In the genomic region with DNA sequence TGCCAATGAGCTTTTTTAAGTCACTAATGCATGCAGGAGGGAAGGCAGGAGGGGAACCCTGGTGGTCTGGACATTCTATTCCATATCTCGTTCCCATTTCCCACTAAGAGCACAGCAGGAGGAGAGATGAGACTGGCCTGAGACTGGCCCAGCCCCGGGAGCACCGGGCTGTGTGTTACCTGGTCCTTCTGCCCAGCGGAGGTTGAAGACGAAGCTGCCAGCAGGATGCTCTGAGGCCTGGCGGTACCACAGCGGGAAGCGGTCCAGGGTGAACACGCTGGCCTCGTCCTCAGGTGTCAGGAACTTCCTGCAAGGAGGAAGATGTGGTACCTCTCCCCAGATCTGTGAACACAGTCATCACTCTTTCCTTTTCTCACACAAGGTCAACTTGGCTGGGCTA, we compare ENCODE assay signal across 20 cellular contexts. TPM values are rescaled to one million over a fixed set of nuclear protein-coding genes. Genes with fewer than 3 reads are reported as not detected.
DNase-seq lines count a peak whose midpoint lies in the region; ATAC-seq, FAIRE-seq and TF ChIP-seq lines count a peak whose summit lies in the region.
"Had no signal": no experiment of that assay in that cellular context is flagged by ENCODE, and none has a peak within 500 bp of the region (broad histone marks: within the 10 kb centered on the region; RNA-seq: fewer than 3 reads in every experiment).

No MANE protein-coding gene starts in this region.

- H2BK12ac ChIP-seq in trophoblast cell (ENCODE audit: low read length) = no peak overlapping the region

- intact Hi-C loops in kidney (cut with DNase I) = no loop called here

- H3K4me1 ChIP-seq in GM23338 (ENCODE audit: insufficient read depth) (peaks cover 9% of the 10 kb centered on the region), kidney (ENCODE audit: control insufficient read depth in 1 of 2, insufficient read depth in 1 of 2, low read depth in 1 of 2, low read length in 2 of 2) (no peaks in the 10 kb centered on the region), trophoblast cell (ENCODE audit: control insufficient read depth in 1 of 2, insufficient read depth in 2 of 2, low read length in 2 of 2) (no peaks in the 10 kb centered on the region)
- H3K4me1 ChIP-seq: HAP-1 had no signal

- no peaks in the 10 kb centered on the region for H3K9me2 ChIP-seq in GM23338 (ENCODE audit: insufficient read depth)
- H3K9me2 ChIP-seq: SK-N-SH had no signal

- WGBS in trophoblast cell (ENCODE audit: extremely low coverage, insufficient coverage, insufficient read length) = no CpG with 5 or more reads among the region's 10 CpGs

- peaks cover 5% of the 10 kb centered on the region for H3K27me3 Mint-ChIP-seq in GM23338 (ENCODE audit: insufficient read depth, low read depth, poor library complexity)

- no peak overlapping the region for H3K23ac ChIP-seq in trophoblast cell (ENCODE audit: low read length)

- no peaks in the 10 kb centered on the region for H4K20me1 ChIP-seq in GM23338 (replicated peaks; ENCODE audit: insufficient read depth)

- ATAC-seq in GM23338 (peak; percentile 17), HG03342 (IDR thresholded peaks at IDR 0.05; ENCODE audit: unreplicated experiment) (no peak)
- ATAC-seq: K562 had no signal

- H3K79me2 ChIP-seq in GM23338 (replicated peaks; ENCODE audit: insufficient read depth) (no peaks in the 10 kb centered on the region), trophoblast cell (ENCODE audit: control insufficient read depth, insufficient read depth, low read length, poor library complexity) (no peaks in the 10 kb centered on the region)

- no peak overlapping the region for H3K27ac ChIP-seq in GM23338 (ENCODE audit: low read depth)
- no peak overlapping the region for H3K27ac ChIP-seq in WERI-Rb-1
- H3K27ac ChIP-seq in kidney (ENCODE audit: low read depth in 2 of 2, low read length in 2 of 2) = no peak overlapping the region
- no peak overlapping the region for H3K27ac ChIP-seq in trophoblast cell (ENCODE audit: low read depth, low read length)

- no peaks in the 10 kb centered on the region for H3K27me3 ChIP-seq in GM23338 (ENCODE audit: insufficient read depth)
- H3K27me3 ChIP-seq in WERI-Rb-1 (ENCODE audit: insufficient read depth, low read depth, severe bottlenecking) = no peaks in the 10 kb centered on the region
- no peaks in the 10 kb centered on the region for H3K27me3 ChIP-seq in trophoblast cell (ENCODE audit: insufficient read depth, low read length)

- peaks cover 50% of the 10 kb centered on the region for H3K4me1 Mint-ChIP-seq in GM23338

- no peaks in the 10 kb centered on the region for H3K36me3 Mint-ChIP-seq in GM23338 (ENCODE audit: low read depth)

- FAIRE-seq in kidney (lab: Jason Lieb, UNC) = no peak
- FAIRE-seq: K562, RCC 7860 had no signal

- no peak overlapping the region for H2AK5ac ChIP-seq in trophoblast cell (ENCODE audit: low read length)

- H3K4me3 ChIP-seq in GM23338 = no peak overlapping the region
- no peak overlapping the region for H3K4me3 ChIP-seq in WERI-Rb-1 (ENCODE audit: low read depth, low read length)
- no peak overlapping the region for H3K4me3 ChIP-seq in kidney (ENCODE audit: low read length in 2 of 2)
- H3K4me3 ChIP-seq in trophoblast cell (ENCODE audit: low read depth, low read length) = peak overlapping the region; percentile 17
- H3K4me3 ChIP-seq: HAP-1, K562 had no signal

- no peaks in the 10 kb centered on the region for H3K9me3 Mint-ChIP-seq in GM23338

- no peak overlapping the region for H3K14ac ChIP-seq in trophoblast cell (ENCODE audit: low read length)

- H2BK120ac ChIP-seq in trophoblast cell (ENCODE audit: insufficient read depth, low read length, poor library complexity) = no peak overlapping the region

- no peaks in the 10 kb centered on the region for H3K79me1 ChIP-seq in trophoblast cell (ENCODE audit: low read length)

- no peak overlapping the region for H4K91ac ChIP-seq in trophoblast cell (ENCODE audit: low read depth, low read length)

- DNase-seq in GM23338 (ENCODE audit: low spot score) (peak; percentile 9), WERI-Rb-1 (peak; percentile 2), kidney (peak; percentile 38), trophoblast cell (no peak), germinal center (ENCODE audit: low spot score) (no peak), SIG-M5 treated with dmso at 0.1 percent for 504 hours (lab: John Stamatoyannopoulos, UW; ENCODE audit: unreplicated experiment) (no peak)
- no peak for DNase-seq in activated CD4-positive, alpha-beta T cell treated with anti-CD3 and anti-CD28 coated beads, Interleukin-2, amount 50 U/mL, for 1 hour
- DNase-seq: C1 segment of cervical spinal cord, DND-41, NCI-H2081, NCI-H748 treated with DMSO at 0.1 percent for 48 hours, SHP77, SK-N-SH had no signal

- H4K8ac ChIP-seq in trophoblast cell (ENCODE audit: low read depth, low read length) = no peak overlapping the region

- no peak overlapping the region for H3K4ac ChIP-seq in trophoblast cell (ENCODE audit: low read depth, low read length)

- H4K12ac ChIP-seq in trophoblast cell (ENCODE audit: low read depth, low read length) = no peak overlapping the region

- H2AFZ ChIP-seq in GM23338 = no peak overlapping the region
- H2AFZ ChIP-seq in trophoblast cell (ENCODE audit: insufficient read depth, low read length, poor library complexity) = no peak overlapping the region

- no peak overlapping the region for H2BK5ac ChIP-seq in trophoblast cell (ENCODE audit: low read depth, low read length, poor library complexity)

- no peaks in the 10 kb centered on the region for H3K36me3 ChIP-seq in GM23338 (ENCODE audit: insufficient read depth)
- no peaks in the 10 kb centered on the region for H3K36me3 ChIP-seq in WERI-Rb-1
- no peaks in the 10 kb centered on the region for H3K36me3 ChIP-seq in kidney (ENCODE audit: control insufficient read depth in 1 of 2, insufficient read depth in 2 of 2, low read length in 2 of 2)
- no peaks in the 10 kb centered on the region for H3K36me3 ChIP-seq in trophoblast cell (ENCODE audit: control insufficient read depth in 1 of 2, insufficient read depth in 2 of 2, low read length in 2 of 2)
- H3K36me3 ChIP-seq: HAP-1 had no signal

- H3K4me2 ChIP-seq in GM23338 (peak overlapping the region; percentile 60; the same call in 1 of the 2 replicates), trophoblast cell (ENCODE audit: low read length) (no peak overlapping the region)
- H3K4me2 ChIP-seq: SK-N-SH had no signal

- no peak overlapping the region; the same call in 2 of the 3 replicates for H3K4me3 Mint-ChIP-seq in GM23338

- no peak overlapping the region for H3K27ac Mint-ChIP-seq in GM23338

- no peaks in the 10 kb centered on the region for H3F3A ChIP-seq in GM23338 (replicated peaks; ENCODE audit: low read depth)

- H3K9me3 ChIP-seq in WERI-Rb-1 (ENCODE audit: severe bottlenecking) (no peaks in the 10 kb centered on the region), kidney (ENCODE audit: control insufficient read depth in 1 of 2, low read length in 2 of 2) (no peaks in the 10 kb centered on the region), trophoblast cell (ENCODE audit: insufficient read depth, low read depth, low read length) (no peaks in the 10 kb centered on the region)
- H3K9me3 ChIP-seq: HAP-1, SK-N-SH had no signal

- no peak for TF ChIP-seq CTCF in GM23338 (conservative IDR thresholded peaks at IDR 0.05; ENCODE audit: low read depth in 2 of 2)
- TF ChIP-seq CTCF in WERI-Rb-1 (IDR thresholded peaks at IDR 0.05; ENCODE audit: low read depth, low read length) = no peak
- no peak for TF ChIP-seq CTCF in kidney (IDR thresholded peaks at IDR 0.05; ENCODE audit: borderline replicate concordance, extremely low read depth, insufficient read depth)

- no peak overlapping the region for H3K18ac ChIP-seq in trophoblast cell (ENCODE audit: low read length)

- no peak overlapping the region for H3K9ac ChIP-seq in kidney (ENCODE audit: low read length in 2 of 2)
- H3K9ac ChIP-seq in trophoblast cell (ENCODE audit: low read length) = no peak overlapping the region
- H3K9ac ChIP-seq: SK-N-SH had no signal

TF ChIP-seq in GM23338, 12 proteins besides CTCF, POLR2A, EP300 and RAD21 (continues in another document):
- TF ChIP-seq, protein P1, sequence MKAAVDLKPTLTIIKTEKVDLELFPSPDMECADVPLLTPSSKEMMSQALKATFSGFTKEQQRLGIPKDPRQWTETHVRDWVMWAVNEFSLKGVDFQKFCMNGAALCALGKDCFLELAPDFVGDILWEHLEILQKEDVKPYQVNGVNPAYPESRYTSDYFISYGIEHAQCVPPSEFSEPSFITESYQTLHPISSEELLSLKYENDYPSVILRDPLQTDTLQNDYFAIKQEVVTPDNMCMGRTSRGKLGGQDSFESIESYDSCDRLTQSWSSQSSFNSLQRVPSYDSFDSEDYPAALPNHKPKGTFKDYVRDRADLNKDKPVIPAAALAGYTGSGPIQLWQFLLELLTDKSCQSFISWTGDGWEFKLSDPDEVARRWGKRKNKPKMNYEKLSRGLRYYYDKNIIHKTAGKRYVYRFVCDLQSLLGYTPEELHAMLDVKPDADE (IDR thresholded peaks at IDR 0.05) = no peak
- TF ChIP-seq POLR2AphosphoS5 (IDR thresholded peaks at IDR 0.05; ENCODE audit: low read depth) (no peak), NANOG (IDR thresholded peaks at IDR 0.05; ENCODE audit: borderline replicate concordance) (no peak), EZH2 (IDR thresholded peaks at IDR 0.05; ENCODE audit: low read depth, unreplicated experiment) (no peak)

RNA-seq across cellular contexts. Expression of gene LRTM2, which starts 23.9 kb away (rescaled TPM):
- total RNA-seq in GM23338 (2014; rRNA removed; shearing (Covaris generic)) = 0.12 TPM in 1 of 2 replicates, not detected in the other
- polyA plus RNA-seq in GM23338 (2016; fragmentation: Nextera tagmentation; extraction: Ambion mirVana) (0.08 TPM in 1 of 2 replicates, not detected in the other), kidney (ENCODE audit: insufficient read depth, low read depth, low replicate concordance) (not detected)
- total RNA-seq in kidney = not detected
- 0.04 and 0.07 TPM in 2 replicates for polyA plus RNA-seq in trophoblast cell (2013)
- total RNA-seq: A673, G401, K562, OCI-LY7 had no signal
- polyA plus RNA-seq: SK-N-SH had no signal

Comparison
In these comparisons a context has a peak if more than half of its experiments do, and no peak if none do; other contexts are left out.
1. DNase-seq: peak in GM23338 (single experiment), WERI-Rb-1 (single experiment) and kidney (single experiment); none in trophoblast cell (0 of 2), germinal center (single experiment), SIG-M5 treated with dmso at 0.1 percent for 504 hours (single experiment) and activated CD4-positive, alpha-beta T cell treated with anti-CD3 and anti-CD28 coated beads, Interleukin-2, amount 50 U/mL, for 1 hour (single experiment).